Comparison of ENCODE assay signal across 13 cellular contexts in the genomic region with DNA sequence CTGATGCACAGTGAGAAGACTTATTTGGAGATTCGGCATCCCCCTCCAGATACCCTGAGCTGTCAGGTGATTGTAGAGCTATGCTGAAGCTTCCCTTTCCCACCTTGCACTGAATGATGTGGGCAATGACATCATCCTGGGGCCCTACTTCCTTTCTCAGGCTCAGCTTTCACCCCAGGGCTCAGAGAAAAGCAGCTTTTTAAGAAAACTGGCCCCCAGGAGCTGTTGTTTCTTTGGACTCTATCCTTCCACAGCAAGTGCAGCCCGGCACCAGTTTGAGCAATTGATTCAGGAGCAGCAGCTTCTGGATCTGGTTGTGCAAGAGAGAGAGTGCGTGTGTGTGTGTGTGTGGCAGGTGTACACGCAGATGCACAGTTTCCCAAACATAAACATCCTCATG.
DNase-seq lines count a peak whose midpoint lies in the region; ATAC-seq, FAIRE-seq and TF ChIP-seq lines count a peak whose summit lies in the region.
"Had no signal": no experiment of that assay in that cellular context is flagged by ENCODE, and none has a peak within 500 bp of the region (broad histone marks: within the 10 kb centered on the region; RNA-seq: fewer than 3 reads in every experiment).

No MANE protein-coding gene starts in this region.

- no peaks in the 10 kb centered on the region for H3K27me3 ChIP-seq in small intestine (ENCODE audit: control insufficient read depth in 2 of 2, insufficient read depth in 2 of 2, low read length in 2 of 2)

- WGBS in small intestine, 3 donors, result 58 to 73% (median 67%) methylated on average over 4 of the region's 4 CpGs

- H3K4me3 ChIP-seq in choroid plexus epithelial cell (ENCODE audit: low read depth, low read length) (no peak overlapping the region), small intestine (ENCODE audit: low read depth in 1 of 2, low read length in 2 of 2) (no peak overlapping the region)
- H3K4me3 ChIP-seq: smooth muscle cell had no signal

- peaks cover 25 to 34% of the 10 kb centered on the region in 2 donors for H3K36me3 Mint-ChIP-seq in activated naive CD4-positive, alpha-beta T cell treated with anti-CD3 and anti-CD28 coated beads, Interleukin-2, amount 50 U/mL, for 72 hours

- no peak for TF ChIP-seq CTCF in choroid plexus epithelial cell (conservative IDR thresholded peaks at IDR 0.05; ENCODE audit: low read depth, low read length)

- H3K4me1 Mint-ChIP-seq in stimulated activated naive CD8-positive, alpha-beta T cell treated with anti-CD3 and anti-CD28 coated beads, Interleukin-15, amount 100 ng/mL, for 72 hours, result peaks cover 26% of the 10 kb centered on the region

- peak overlapping the region; percentile 19 to 67 for H3K27ac Mint-ChIP-seq in activated naive CD4-positive, alpha-beta T cell treated with anti-CD3 and anti-CD28 coated beads, Interleukin-2, amount 50 U/mL, for 72 hours
- H3K27ac Mint-ChIP-seq in stimulated activated naive CD8-positive, alpha-beta T cell treated with anti-CD3 and anti-CD28 coated beads, Interleukin-15, amount 100 ng/mL, for 72 hours, result peak overlapping the region; percentile 55 to 86

- H3K9me3 ChIP-seq in small intestine (ENCODE audit: control insufficient read depth, low read depth), result no peaks in the 10 kb centered on the region

- peaks cover 40% of the 10 kb centered on the region for H3K27me3 Mint-ChIP-seq in stimulated activated naive CD8-positive, alpha-beta T cell treated with anti-CD3 and anti-CD28 coated beads, Interleukin-15, amount 100 ng/mL, for 72 hours

- peak in 1 of 2 donors; percentile 67 for ATAC-seq in activated naive CD4-positive, alpha-beta T cell treated with anti-CD3 and anti-CD28 coated beads, Interleukin-2, amount 50 U/mL, for 72 hours
- ATAC-seq in stimulated activated naive CD8-positive, alpha-beta T cell treated with anti-CD3 and anti-CD28 coated beads, Interleukin-15, amount 100 ng/mL, for 72 hours, result peak; percentile 81

- DNase-seq in activated naive CD4-positive, alpha-beta T cell treated with anti-CD3 and anti-CD28 coated beads, Interleukin-2, amount 50 U/mL, for 72 hours (ENCODE audit: low spot score in 2 of 2), result peak in 1 of 2 donors; percentile 20
- no peak for DNase-seq in activated naive CD4-positive, alpha-beta T cell treated with Interleukin-2 at 50 U/mL for 16 hours
- DNase-seq in NOMO-1 treated with DMSO at 0.1 percent for 48 hours (lab: John Stamatoyannopoulos, UW; ENCODE audit: unreplicated experiment), result peak; percentile 27
- peak; percentile 52 for DNase-seq in choroid plexus epithelial cell (ENCODE audit: low read depth)
- DNase-seq in stimulated activated naive CD8-positive, alpha-beta T cell treated with anti-CD3 and anti-CD28 coated beads, Interleukin-15, amount 100 ng/mL, for 72 hours, result peak; percentile 4 to 29
- DNase-seq in DMS79 treated with DMSO at 0.1 percent for 48 hours (lab: John Stamatoyannopoulos, UW), result no peak
- no peak for DNase-seq in small intestine
- no peak for DNase-seq in UCSD-AML1 (lab: John Stamatoyannopoulos, UW; ENCODE audit: unreplicated experiment)
- DNase-seq: GOT3, NCI-H2029 had no signal

- no peaks in the 10 kb centered on the region for H3K36me3 ChIP-seq in small intestine (ENCODE audit: control insufficient read depth in 2 of 2, insufficient read depth in 2 of 2, low read length in 2 of 2)

- peak overlapping the region; percentile 22 to 63 for H3K4me3 Mint-ChIP-seq in stimulated activated naive CD8-positive, alpha-beta T cell treated with anti-CD3 and anti-CD28 coated beads, Interleukin-15, amount 100 ng/mL, for 72 hours

- no peak overlapping the region for H3K27ac ChIP-seq in small intestine (ENCODE audit: low read depth in 1 of 2, low read length in 1 of 2)

- no peak for FAIRE-seq in small intestine (lab: Jason Lieb, UNC)
- FAIRE-seq: RCC 7860, TTC549 had no signal

- peaks cover 18 to 28% of the 10 kb centered on the region in 2 donors for H3K9me3 Mint-ChIP-seq in activated naive CD4-positive, alpha-beta T cell treated with anti-CD3 and anti-CD28 coated beads, Interleukin-2, amount 50 U/mL, for 72 hours
- H3K9me3 Mint-ChIP-seq in stimulated activated naive CD8-positive, alpha-beta T cell treated with anti-CD3 and anti-CD28 coated beads, Interleukin-15, amount 100 ng/mL, for 72 hours, result peaks cover 27 to 43% of the 10 kb centered on the region in 2 donors

- H3K4me1 ChIP-seq in small intestine (ENCODE audit: control insufficient read depth in 2 of 2, insufficient read depth in 1 of 2, low read depth in 1 of 2, low read length in 1 of 2), result no peaks in the 10 kb centered on the region

Comparison
In these comparisons a context has a peak if more than half of its experiments do, and no peak if none do; other contexts are left out.
1. DNase-seq: peak in NOMO-1 treated with DMSO at 0.1 percent for 48 hours (single experiment), choroid plexus epithelial cell (single experiment) and stimulated activated naive CD8-positive, alpha-beta T cell treated with anti-CD3 and anti-CD28 coated beads, Interleukin-15, amount 100 ng/mL, for 72 hours (2 of 2); none in activated naive CD4-positive, alpha-beta T cell treated with Interleukin-2 at 50 U/mL for 16 hours (single experiment), DMS79 treated with DMSO at 0.1 percent for 48 hours (single experiment), small intestine (single experiment) and UCSD-AML1 (single experiment).